ENCODE assay signal across 2 cellular contexts in genomic region chr17:35898283-35899070, GRCh38.
TF ChIP-seq lines count a peak whose summit lies in the region.

No MANE protein-coding gene starts in this region.

TF ChIP-seq in K562, 482 proteins besides CTCF, POLR2A, EP300 and RAD21 (continues in another document):
- TF ChIP-seq ZNF586 (CRISPR knock-in tag; conservative IDR thresholded peaks at IDR 0.05) = no peak
- TF ChIP-seq MCM3 (IDR thresholded peaks at IDR 0.05) = no peak
- TF ChIP-seq DNMT1 (IDR thresholded peaks at IDR 0.05) = no peak
- TF ChIP-seq SUPT5H (IDR thresholded peaks at IDR 0.05) = no peak
- peak; percentile 68 for TF ChIP-seq USF2 (CRISPR knock-in tag; IDR thresholded peaks at IDR 0.05)
- TF ChIP-seq ZNF174 (CRISPR knock-in tag; IDR thresholded peaks at IDR 0.05) = no peak
- TF ChIP-seq RREB1 (CRISPR knock-in tag; IDR thresholded peaks at IDR 0.05) = 0 out of 2 replicates have a peak, but pooled peaks have one; percentile 37
- TF ChIP-seq BRCA1 (IDR thresholded peaks at IDR 0.05) = no peak
- no peak for TF ChIP-seq BRCA1 (CRISPR knock-in tag; IDR thresholded peaks at IDR 0.05)
- no peak for TF ChIP-seq GTF2A2 (tag; IDR thresholded peaks at IDR 0.05)
- TF ChIP-seq ZNF239 (CRISPR knock-in tag; IDR thresholded peaks at IDR 0.05) = peak; percentile 93
- TF ChIP-seq USF1 (CRISPR knock-in tag; IDR thresholded peaks at IDR 0.05) = peak; percentile 66
- no peak for TF ChIP-seq BMI1 (IDR thresholded peaks at IDR 0.05; ENCODE audit: low read length)
- TF ChIP-seq SIN3A (IDR thresholded peaks at IDR 0.05; ENCODE audit: borderline replicate concordance in 2 of 2, control insufficient read depth in 1 of 2, low read depth in 2 of 2, low read length in 2 of 2) = no peak
- TF ChIP-seq ZMIZ1 (IDR thresholded peaks at IDR 0.05; ENCODE audit: low read depth in 2 of 2, low read length in 2 of 2) = no peak
- TF ChIP-seq ZNF175 (CRISPR knock-in tag; IDR thresholded peaks at IDR 0.05; ENCODE audit: low read depth) = peak; percentile 81; the same call in 1 of the 2 replicates
- no peak for TF ChIP-seq ZNF24 (IDR thresholded peaks at IDR 0.05)
- no peak for TF ChIP-seq CEBPG (CRISPR knock-in tag; IDR thresholded peaks at IDR 0.05)
- TF ChIP-seq CEBPG (tag; conservative IDR thresholded peaks at IDR 0.05 in 1 of 2, IDR thresholded peaks at IDR 0.05 in 1 of 2) = peak; percentile 30 to 84; a peak in 2 of 4 replicates
- peak; percentile 40; the same call in 1 of the 2 replicates for TF ChIP-seq CEBPB (tag; IDR thresholded peaks at IDR 0.05)
- no peak for TF ChIP-seq ZFP30 (CRISPR knock-in tag; IDR thresholded peaks at IDR 0.05; ENCODE audit: borderline replicate concordance)
- peak; percentile 52; the same call in 1 of the 2 replicates for TF ChIP-seq SMAD4 (CRISPR knock-in tag; conservative IDR thresholded peaks at IDR 0.05)

TF ChIP-seq in WTC11, 78 proteins besides CTCF, POLR2A, EP300 and RAD21:
- TF ChIP-seq ETV6 (CRISPR knock-in tag; IDR thresholded peaks at IDR 0.05) (no peak), NR2C2 (CRISPR knock-in tag; IDR thresholded peaks at IDR 0.05) (no peak), ATF3 (CRISPR knock-in tag; conservative IDR thresholded peaks at IDR 0.05) (no peak), TP53 (CRISPR knock-in tag; IDR thresholded peaks at IDR 0.05) (no peak), ZMAT4 (CRISPR knock-in tag; IDR thresholded peaks at IDR 0.05) (no peak), NR3C1 (CRISPR knock-in tag; conservative IDR thresholded peaks at IDR 0.05; ENCODE audit: low read depth) (no peak), IRF1 (CRISPR knock-in tag; IDR thresholded peaks at IDR 0.05) (no peak), NR1H2 (CRISPR knock-in tag; IDR thresholded peaks at IDR 0.05) (no peak), FOXP4 (CRISPR knock-in tag; IDR thresholded peaks at IDR 0.05) (no peak), ATF2 (CRISPR knock-in tag; IDR thresholded peaks at IDR 0.05; ENCODE audit: borderline replicate concordance, low read depth) (no peak)
TF ChIP-seq in WTC11: peak in this region for 0.
